ENCODE assay signal across 1 cellular context in genomic region chr18:13137041-13137938, GRCh38.
TF ChIP-seq lines count a peak whose summit lies in the region.

No MANE protein-coding gene starts in this region.

TF ChIP-seq in HepG2, 621 proteins besides CTCF, POLR2A, EP300 and RAD21 (continued from another document and continues in another):
- TF ChIP-seq NFAT5 (CRISPR knock-in tag; IDR thresholded peaks at IDR 0.05) (no peak), ZNF674 (CRISPR knock-in tag; IDR thresholded peaks at IDR 0.05; ENCODE audit: low read depth) (no peak), SMAD3 (CRISPR knock-in tag; IDR thresholded peaks at IDR 0.05) (no peak), SMARCE1 (IDR thresholded peaks at IDR 0.05; ENCODE audit: borderline replicate concordance) (no peak), NR3C1 (CRISPR knock-in tag; IDR thresholded peaks at IDR 0.05) (no peak), ZNF614 (CRISPR knock-in tag; IDR thresholded peaks at IDR 0.05; ENCODE audit: borderline replicate concordance) (no peak), NAIF1 (CRISPR knock-in tag; IDR thresholded peaks at IDR 0.05; ENCODE audit: borderline replicate concordance) (no peak; the same call in 1 of the 2 replicates), MEIS2 (CRISPR knock-in tag; IDR thresholded peaks at IDR 0.05) (0 out of 2 replicates have a peak, but pooled peaks have one; percentile 22), PPARG (CRISPR knock-in tag; conservative IDR thresholded peaks at IDR 0.05) (no peak), GFI1 (CRISPR knock-in tag; IDR thresholded peaks at IDR 0.05; ENCODE audit: borderline replicate concordance) (peak; percentile 25; the same call in 1 of the 2 replicates), ZBTB44 (CRISPR knock-in tag; IDR thresholded peaks at IDR 0.05) (no peak), MED8 (CRISPR knock-in tag; IDR thresholded peaks at IDR 0.05; ENCODE audit: insufficient replicate concordance) (no peak), IKZF5 (CRISPR knock-in tag; IDR thresholded peaks at IDR 0.05) (no peak), MXD1 (CRISPR knock-in tag; IDR thresholded peaks at IDR 0.05) (peak; percentile 83; the same call in 1 of the 2 replicates), ZNF607 (CRISPR knock-in tag; IDR thresholded peaks at IDR 0.05; ENCODE audit: borderline replicate concordance) (no peak), ZNF777 (CRISPR knock-in tag; IDR thresholded peaks at IDR 0.05) (0 out of 2 replicates have a peak, but pooled peaks have one; percentile 2), ZBTB34 (CRISPR knock-in tag; IDR thresholded peaks at IDR 0.05) (0 out of 2 replicates have a peak, but pooled peaks have one; percentile 46), CSRNP2 (CRISPR knock-in tag; conservative IDR thresholded peaks at IDR 0.05; ENCODE audit: low read depth) (no peak), ZNF772 (CRISPR knock-in tag; IDR thresholded peaks at IDR 0.05) (no peak), AKAP8 (CRISPR knock-in tag; IDR thresholded peaks at IDR 0.05) (no peak; the same call in 1 of the 2 replicates), GZF1 (CRISPR knock-in tag; IDR thresholded peaks at IDR 0.05) (no peak; the same call in 1 of the 2 replicates), HDAC1 (CRISPR knock-in tag; IDR thresholded peaks at IDR 0.05) (peak; percentile 22; the same call in 1 of the 2 replicates), CC2D1A (CRISPR knock-in tag; IDR thresholded peaks at IDR 0.05) (no peak), ZNF121 (CRISPR knock-in tag; IDR thresholded peaks at IDR 0.05) (no peak), ZNF780A (CRISPR knock-in tag; IDR thresholded peaks at IDR 0.05) (no peak; the same call in 1 of the 2 replicates), HNRNPLL (IDR thresholded peaks at IDR 0.05; ENCODE audit: low read depth, low read length, poor library complexity, severe bottlenecking) (peak; percentile 52), ZNF816 (CRISPR knock-in tag; IDR thresholded peaks at IDR 0.05; ENCODE audit: borderline replicate concordance) (no peak), ZBTB49 (CRISPR knock-in tag; IDR thresholded peaks at IDR 0.05; ENCODE audit: borderline replicate concordance) (no peak), IRF1 (CRISPR knock-in tag; IDR thresholded peaks at IDR 0.05; ENCODE audit: low read depth) (no peak), GATA4 (IDR thresholded peaks at IDR 0.05; ENCODE audit: borderline replicate concordance, low read depth) (no peak), KAT8 (CRISPR knock-in tag; IDR thresholded peaks at IDR 0.05) (peak; percentile 44), ZNF17 (CRISPR knock-in tag; IDR thresholded peaks at IDR 0.05) (no peak), ATF6 (CRISPR knock-in tag; conservative IDR thresholded peaks at IDR 0.05) (no peak), TARDBP (CRISPR knock-in tag; IDR thresholded peaks at IDR 0.05) (0 out of 2 replicates have a peak, but pooled peaks have one; percentile 28), ZNF10 (CRISPR knock-in tag; IDR thresholded peaks at IDR 0.05; ENCODE audit: borderline replicate concordance, low read depth) (no peak), ZNF557 (CRISPR knock-in tag; IDR thresholded peaks at IDR 0.05) (no peak), ZMYM2 (CRISPR knock-in tag; IDR thresholded peaks at IDR 0.05) (0 out of 2 replicates have a peak, but pooled peaks have one; percentile 32), MAX (IDR thresholded peaks at IDR 0.05) (peak; percentile 48; the same call in 1 of the 2 replicates), KLF11 (CRISPR knock-in tag; IDR thresholded peaks at IDR 0.05) (no peak), POLR2AphosphoS5 (IDR thresholded peaks at IDR 0.05; ENCODE audit: low read depth, low read length) (no peak), ZNF331 (CRISPR knock-in tag; IDR thresholded peaks at IDR 0.05) (no peak), SATB2 (CRISPR knock-in tag; IDR thresholded peaks at IDR 0.05) (0 out of 2 replicates have a peak, but pooled peaks have one; percentile 9), ZNF253 (CRISPR knock-in tag; IDR thresholded peaks at IDR 0.05; ENCODE audit: borderline replicate concordance) (no peak), HOXA5 (CRISPR knock-in tag; IDR thresholded peaks at IDR 0.05) (no peak), RARA (CRISPR knock-in tag; IDR thresholded peaks at IDR 0.05) (no peak), SNRNP70 (IDR thresholded peaks at IDR 0.05; ENCODE audit: low read depth, low read length) (no peak), DBP (CRISPR knock-in tag; IDR thresholded peaks at IDR 0.05; ENCODE audit: not compliant biosample characterization) (no peak), FOSL1 (CRISPR knock-in tag; IDR thresholded peaks at IDR 0.05; ENCODE audit: borderline replicate concordance) (no peak), TBP (CRISPR knock-in tag; IDR thresholded peaks at IDR 0.05) (no peak), PCBP2 (optimal IDR thresholded peaks at IDR 0.05; ENCODE audit: low read depth, low read length, poor library complexity, severe bottlenecking) (no peak), ZFP37 (CRISPR knock-in tag; IDR thresholded peaks at IDR 0.05; ENCODE audit: borderline replicate concordance) (no peak)
